15 cellular contexts compared by ENCODE assay signal in genomic region chr17:82029391-82029790, GRCh38. TPM values are rescaled to one million over a fixed set of nuclear protein-coding genes. Genes with fewer than 3 reads are reported as not detected.
A peak's percentile ranks its signal among the peaks of the same experiment; 100 is the strongest.
DNase-seq lines count a peak whose midpoint lies in the region; FAIRE-seq and TF ChIP-seq lines count a peak whose summit lies in the region.
"Had no signal": no experiment of that assay in that cellular context is flagged by ENCODE, and none has a peak within 500 bp of the region (broad histone marks: within the 10 kb centered on the region; RNA-seq: fewer than 3 reads in every experiment).

No MANE protein-coding gene starts in this region.

- peak overlapping the region; percentile 48 for H3K4me3 Mint-ChIP-seq in activated naive CD4-positive, alpha-beta T cell treated with anti-CD3 and anti-CD28 coated beads, Interleukin-2, amount 10 ng/mL, durations not matched to agents 7 days and 5 days
- peak overlapping the region; percentile 56 for H3K4me3 Mint-ChIP-seq in progenitor cell of endocrine pancreas (ENCODE audit: low read depth)

- H3K4me1 ChIP-seq in A673 (ENCODE audit: insufficient read depth, low read length, poor library complexity, severe bottlenecking): peaks cover 3% of the 10 kb centered on the region

- H3K9me3 Mint-ChIP-seq in activated naive CD4-positive, alpha-beta T cell treated with anti-CD3 and anti-CD28 coated beads, Interleukin-2, amount 10 ng/mL, durations not matched to agents 7 days and 5 days: no peaks in the 10 kb centered on the region
- H3K9me3 Mint-ChIP-seq in progenitor cell of endocrine pancreas (ENCODE audit: low read depth): no peaks in the 10 kb centered on the region

- H3K36me3 ChIP-seq in A673 (ENCODE audit: insufficient read depth, low read length, poor library complexity, severe bottlenecking): peaks cover 5% of the 10 kb centered on the region
- H3K36me3 ChIP-seq: gastrocnemius medialis had no signal

- peaks cover 14% of the 10 kb centered on the region for H3K36me3 Mint-ChIP-seq in activated naive CD4-positive, alpha-beta T cell treated with anti-CD3 and anti-CD28 coated beads, Interleukin-2, amount 10 ng/mL, durations not matched to agents 7 days and 5 days
- H3K36me3 Mint-ChIP-seq in progenitor cell of endocrine pancreas (ENCODE audit: insufficient read depth): peaks cover 8% of the 10 kb centered on the region

- TF ChIP-seq CTCF in progenitor cell of endocrine pancreas (IDR thresholded peaks at IDR 0.05; ENCODE audit: unreplicated experiment): no peak
- no peak for TF ChIP-seq CTCF in A673 (conservative IDR thresholded peaks at IDR 0.05; ENCODE audit: low read depth, low read length)

- H3K4me3 ChIP-seq in A673 (ENCODE audit: low read depth, low read length, poor library complexity, severe bottlenecking): no peak overlapping the region
- H3K4me3 ChIP-seq: gastrocnemius medialis had no signal

- intact Hi-C loops in A673 (cut with micrococcal nuclease; ENCODE audit: unreplicated experiment): no loop called here

- H3K27ac ChIP-seq in A673 (ENCODE audit: low read depth, low read length, poor library complexity, severe bottlenecking): no peak overlapping the region
- H3K27ac ChIP-seq: gastrocnemius medialis had no signal

- no peak overlapping the region for H3K27ac Mint-ChIP-seq in activated naive CD4-positive, alpha-beta T cell treated with anti-CD3 and anti-CD28 coated beads, Interleukin-2, amount 10 ng/mL, durations not matched to agents 7 days and 5 days
- no peak overlapping the region for H3K27ac Mint-ChIP-seq in progenitor cell of endocrine pancreas

- no peak for DNase-seq in activated naive CD4-positive, alpha-beta T cell treated with anti-CD3 and anti-CD28 coated beads, Interleukin-2, amount 10 ng/mL, durations not matched to agents 7 days and 5 days
- no peak for DNase-seq in activated naive CD4-positive, alpha-beta T cell (lab: John Stamatoyannopoulos, UW)
- DNase-seq in NCI-H446 (lab: John Stamatoyannopoulos, UW) (peak; percentile 38 to 93), cerebellum (ENCODE audit: low spot score) (peak; percentile 78), progenitor cell of endocrine pancreas (ENCODE audit: low spot score, unreplicated experiment) (no peak), HTR-8/SVneo (ENCODE audit: insufficient read length, low spot score) (no peak), A673 (ENCODE audit: low spot score) (no peak), NCI-H187 treated with DMSO at 0.1 percent for 48 hours (lab: John Stamatoyannopoulos, UW) (no peak)
- DNase-seq: activated gamma-delta T cell, AML-193, gastrocnemius medialis, NCI-H2107 had no signal

- H3K4me1 Mint-ChIP-seq in activated naive CD4-positive, alpha-beta T cell treated with anti-CD3 and anti-CD28 coated beads, Interleukin-2, amount 10 ng/mL, durations not matched to agents 7 days and 5 days: peaks cover 26% of the 10 kb centered on the region
- no peaks in the 10 kb centered on the region for H3K4me1 Mint-ChIP-seq in progenitor cell of endocrine pancreas (ENCODE audit: low read depth)

- H3K27me3 ChIP-seq in A673 (replicated peaks; ENCODE audit: insufficient read depth, low read depth, low read length, poor library complexity): no peaks in the 10 kb centered on the region

- no peak for FAIRE-seq in HTR-8/SVneo (lab: Jason Lieb, UNC)
- FAIRE-seq: endometrium, GM12892, islet of Langerhans had no signal

- no TSS peak for BruUV-seq in A673 (replicated peaks; lab: Mats Ljungman, UMichigan)

- POLR2A ChIA-PET in A673 (lab: Charles Lee; ENCODE audit: low non-redundant PET): no interaction called here

- peaks cover 14% of the 10 kb centered on the region for H3K27me3 Mint-ChIP-seq in activated naive CD4-positive, alpha-beta T cell treated with anti-CD3 and anti-CD28 coated beads, Interleukin-2, amount 10 ng/mL, durations not matched to agents 7 days and 5 days
- peaks cover 2% of the 10 kb centered on the region for H3K27me3 Mint-ChIP-seq in progenitor cell of endocrine pancreas

- CTCF ChIA-PET in activated naive CD4-positive, alpha-beta T cell treated with anti-CD3 and anti-CD28 coated beads, Interleukin-2, amount 10 ng/mL, durations not matched to agents 7 days and 5 days (lab: Charles Lee): interaction anchor here (1.3 to 2.5 kb wide), 5 partner anchors 9 to 209 kb away, joined by 6 to 16 read pairs (median 10); no protein-coding TSS in a partner anchor
- CTCF ChIA-PET in A673 (lab: Charles Lee): interaction anchor here (1.5 kb wide), 1 partner anchor 177 kb away, joined by 3 read pairs; no protein-coding TSS in a partner anchor

- H3K9me3 ChIP-seq in A673 (ENCODE audit: low read depth, low read length, poor library complexity, severe bottlenecking): no peaks in the 10 kb centered on the region
- H3K9me3 ChIP-seq: gastrocnemius medialis had no signal

RNA-seq across cellular contexts. Expression of gene RAC3, which starts 2.1 kb away (rescaled TPM):
- 37.7 TPM for total RNA-seq in cerebellum
- total RNA-seq in progenitor cell of endocrine pancreas: 25.2 and 26.2 TPM in 2 replicates
- total RNA-seq in A673 (2021): 24.8 and 42.0 TPM in 2 replicates

RNA-seq across cellular contexts. Expression of gene LRRC45, which starts 6.3 kb away (rescaled TPM):
- total RNA-seq in cerebellum (12.9 TPM), progenitor cell of endocrine pancreas (39.4 and 43.7 TPM in 2 replicates), A673 (2021) (34.3 and 37.8 TPM in 2 replicates)

RNA-seq across cellular contexts. Expression of gene CENPX, which starts 6.7 kb away (rescaled TPM):
- total RNA-seq in cerebellum: 22.1 TPM
- 64.1 and 66.2 TPM in 2 replicates for total RNA-seq in progenitor cell of endocrine pancreas
- 153 and 165 TPM in 2 replicates for total RNA-seq in A673 (2021)

RNA-seq across cellular contexts. Expression of gene DCXR, which starts 8.1 kb away (rescaled TPM):
- total RNA-seq in cerebellum: 21.8 TPM
- 72.2 and 77.6 TPM in 2 replicates for total RNA-seq in progenitor cell of endocrine pancreas
- 140 and 191 TPM in 2 replicates for total RNA-seq in A673 (2021)

RNA-seq across cellular contexts. Expression of gene RFNG, which starts 22.2 kb away (rescaled TPM):
- 17.2 TPM for total RNA-seq in cerebellum
- total RNA-seq in progenitor cell of endocrine pancreas: 60.1 and 65.5 TPM in 2 replicates
- total RNA-seq in A673 (2021): 31.5 and 39.4 TPM in 2 replicates

Comparison
In these comparisons a context has a peak if more than half of its experiments do, and no peak if none do; other contexts are left out.
1. DNase-seq: peak in NCI-H446 (2 of 2) and cerebellum (single experiment); none in activated naive CD4-positive, alpha-beta T cell treated with anti-CD3 and anti-CD28 coated beads, Interleukin-2, amount 10 ng/mL, durations not matched to agents 7 days and 5 days (single experiment), activated naive CD4-positive, alpha-beta T cell (0 of 4), progenitor cell of endocrine pancreas (single experiment), HTR-8/SVneo (single experiment), A673 (single experiment) and NCI-H187 treated with DMSO at 0.1 percent for 48 hours (single experiment).